ENCODE assay signal across 1 cellular context in genomic region chr22:20114506-20115475, GRCh38.
TF ChIP-seq lines count a peak whose summit lies in the region.

No MANE protein-coding gene starts in this region.

TF ChIP-seq in H1, 55 proteins besides CTCF, POLR2A, EP300 and RAD21:
- peak; percentile 13; the same call in 1 of the 2 replicates for TF ChIP-seq POLR2AphosphoS5 (IDR thresholded peaks at IDR 0.05; ENCODE audit: low read depth, low read length)
- TF ChIP-seq HDAC2 (IDR thresholded peaks at IDR 0.05; ENCODE audit: borderline replicate concordance in 1 of 2, low read depth in 2 of 2, low read length in 2 of 2) = no peak
